14 cellular contexts compared by ENCODE assay signal in the genomic region with DNA sequence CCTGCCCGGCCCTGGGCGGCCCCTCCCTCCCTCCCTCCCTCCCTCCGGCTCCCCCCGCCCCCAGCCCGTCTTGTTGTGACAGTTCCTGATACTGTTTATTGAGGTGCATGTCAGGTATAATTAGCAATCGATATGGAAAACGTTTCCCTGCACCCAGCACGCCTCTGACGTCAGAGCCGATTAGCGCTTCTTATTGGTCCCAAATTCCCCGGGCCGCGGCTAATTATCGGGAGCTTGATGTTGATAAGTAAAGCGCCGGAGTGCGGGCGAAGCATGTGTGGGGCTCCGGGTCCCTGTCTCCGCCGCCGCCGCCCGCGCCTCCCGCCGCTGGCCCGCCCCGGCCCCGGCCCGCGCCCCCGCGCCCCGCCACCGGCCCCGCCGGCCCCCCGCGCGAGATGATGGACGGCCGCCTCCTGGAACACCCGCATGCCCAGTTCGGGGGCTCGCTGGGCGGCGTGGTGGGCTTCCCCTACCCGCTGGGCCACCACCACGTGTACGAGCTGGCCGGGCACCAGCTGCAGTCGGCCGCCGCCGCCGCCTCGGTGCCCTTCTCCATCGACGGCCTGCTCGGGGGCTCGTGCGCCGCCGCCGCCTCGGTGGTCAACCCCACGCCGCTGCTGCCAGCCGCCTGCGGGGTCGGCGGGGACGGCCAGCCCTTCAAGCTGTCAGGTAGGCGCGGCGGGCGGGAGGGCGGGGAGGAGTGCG. TPM values are rescaled to one million over a fixed set of nuclear protein-coding genes. Genes with fewer than 3 reads are reported as not detected.
DNase-seq lines count a peak whose midpoint lies in the region; ATAC-seq and TF ChIP-seq lines count a peak whose summit lies in the region.
"Had no signal": no experiment of that assay in that cellular context is flagged by ENCODE, and none has a peak within 500 bp of the region (broad histone marks: within the 10 kb centered on the region; RNA-seq: fewer than 3 reads in every experiment).

A gene (plus strand): TSS at position 250 of the 705 bp plus-strand sequence. CDS start 146 bp downstream, at position 396.

- intact Hi-C loops in left ventricle myocardium inferior (cut with micrococcal nuclease): no loop called here

- peaks cover 39% of the 10 kb centered on the region for H3K9me3 Mint-ChIP-seq in glutamatergic neuron (ENCODE audit: unreplicated experiment)
- peaks cover 0 to 7% of the 10 kb centered on the region in 2 donors for H3K9me3 Mint-ChIP-seq in stimulated activated naive B cell treated with anti-CD40 and anti-IgM and Interleukin-4, amounts not matched to agents 10 μg/mL and 1 μg/mL and 100 μg/mL, for 72 hours

- H3K9me3 ChIP-seq in cardiac muscle cell (ENCODE audit: low read depth) (no peaks in the 10 kb centered on the region), left ventricle myocardium inferior (replicated peaks) (no peaks in the 10 kb centered on the region), MM.1S (replicated peaks; ENCODE audit: insufficient read depth, low read length) (no peaks in the 10 kb centered on the region)

- H3K4me1 Mint-ChIP-seq in glutamatergic neuron (ENCODE audit: low read depth, unreplicated experiment): peaks cover 30% of the 10 kb centered on the region
- peaks cover 14 to 25% of the 10 kb centered on the region in 2 donors for H3K4me1 Mint-ChIP-seq in stimulated activated naive B cell treated with anti-CD40 and anti-IgM and Interleukin-4, amounts not matched to agents 10 μg/mL and 1 μg/mL and 100 μg/mL, for 72 hours

- H4K20me1 ChIP-seq in MM.1S (ENCODE audit: insufficient read depth, low read length): no peaks in the 10 kb centered on the region

- H3F3A ChIP-seq in MM.1S (ENCODE audit: insufficient read depth, low read length): no peaks in the 10 kb centered on the region

- DNase-seq in cardiac muscle cell (ENCODE audit: low read depth in 1 of 2, low spot score in 1 of 2) (no peak), left ventricle myocardium inferior (no peak), NCI-H748 treated with DMSO at 0.1 percent for 48 hours (lab: John Stamatoyannopoulos, UW) (peak; percentile 78), glutamatergic neuron (peak; percentile 87), MM.1S (no peak), NCI-H1694 (lab: John Stamatoyannopoulos, UW) (no peak), AG08396 (ENCODE audit: low spot score) (no peak)
- DNase-seq in stimulated activated naive B cell treated with anti-CD40 and anti-IgM and Interleukin-4, amounts not matched to agents 10 μg/mL and 1 μg/mL and 100 μg/mL, for 72 hours: no peak
- DNase-seq: effector CD8-positive, alpha-beta T cell; NCI-H1092; NCI-H510A treated with DMSO at 0.1 percent for 48 hours had no signal

- H3K4me3 ChIP-seq in cardiac muscle cell (peak within 1 kb of the TSS; percentile 2), left ventricle myocardium inferior (no peak within 1 kb of the TSS), MM.1S (ENCODE audit: low read length) (no peak within 1 kb of the TSS)

- H3K36me3 ChIP-seq in cardiac muscle cell (no peaks in the 10 kb centered on the region), left ventricle myocardium inferior (no peaks in the 10 kb centered on the region), MM.1S (replicated peaks; ENCODE audit: insufficient read depth, low read length) (no peaks in the 10 kb centered on the region)

- no peak for ATAC-seq in stimulated activated naive B cell treated with anti-CD40 and anti-IgM and Interleukin-4, amounts not matched to agents 10 μg/mL and 1 μg/mL and 100 μg/mL, for 72 hours (replicated peaks)
- ATAC-seq: sciatic nerve had no signal

- H3K9ac ChIP-seq in MM.1S (ENCODE audit: low read length): no peak within 1 kb of the TSS

- H3K4me2 ChIP-seq in MM.1S (ENCODE audit: low read depth, low read length): no peak within 1 kb of the TSS

- no peaks in the 10 kb centered on the region for H3K9me2 ChIP-seq in MM.1S (replicated peaks; ENCODE audit: insufficient read depth, low read length)

- no peak within 1 kb of the TSS for H3K27ac ChIP-seq in cardiac muscle cell
- no peak within 1 kb of the TSS for H3K27ac ChIP-seq in left ventricle myocardium inferior (replicated peaks)
- H3K27ac ChIP-seq in MM.1S (ENCODE audit: low read length): no peak within 1 kb of the TSS

- H2AFZ ChIP-seq in MM.1S (ENCODE audit: low read length): no peak within 1 kb of the TSS

- peaks cover 7% of the 10 kb centered on the region for H3K36me3 Mint-ChIP-seq in glutamatergic neuron (ENCODE audit: unreplicated experiment)
- peaks cover 9 to 15% of the 10 kb centered on the region in 2 donors for H3K36me3 Mint-ChIP-seq in stimulated activated naive B cell treated with anti-CD40 and anti-IgM and Interleukin-4, amounts not matched to agents 10 μg/mL and 1 μg/mL and 100 μg/mL, for 72 hours

- H3K27me3 Mint-ChIP-seq in glutamatergic neuron (ENCODE audit: unreplicated experiment): peaks cover 28% of the 10 kb centered on the region
- H3K27me3 Mint-ChIP-seq in stimulated activated naive B cell treated with anti-CD40 and anti-IgM and Interleukin-4, amounts not matched to agents 10 μg/mL and 1 μg/mL and 100 μg/mL, for 72 hours: peaks cover 34 to 46% of the 10 kb centered on the region in 2 donors

- TF ChIP-seq CTCF in cardiac muscle cell (IDR thresholded peaks at IDR 0.05; ENCODE audit: low read depth, low read length) (no peak), left ventricle myocardium inferior (IDR thresholded peaks at IDR 0.05; ENCODE audit: borderline replicate concordance) (no peak), glutamatergic neuron (IDR thresholded peaks at IDR 0.05; ENCODE audit: partially characterized antibody, unreplicated experiment) (no peak), MM.1S (IDR thresholded peaks at IDR 0.05; ENCODE audit: low read length) (no peak)

- H3K4me3 Mint-ChIP-seq in glutamatergic neuron (ENCODE audit: unreplicated experiment): peak within 1 kb of the TSS; percentile 96
- H3K4me3 Mint-ChIP-seq in stimulated activated naive B cell treated with anti-CD40 and anti-IgM and Interleukin-4, amounts not matched to agents 10 μg/mL and 1 μg/mL and 100 μg/mL, for 72 hours: peak within 1 kb of the TSS; percentile 64 to 65

- H3K27me3 ChIP-seq in cardiac muscle cell (peaks cover 100% of the 10 kb centered on the region), left ventricle myocardium inferior (ENCODE audit: low read depth) (peaks cover 98% of the 10 kb centered on the region), MM.1S (replicated peaks; ENCODE audit: insufficient read depth, low read length) (peaks cover 59% of the 10 kb centered on the region)

- H3K4me1 ChIP-seq in cardiac muscle cell (ENCODE audit: low read depth) (no peaks in the 10 kb centered on the region), left ventricle myocardium inferior (peaks cover 39% of the 10 kb centered on the region), MM.1S (ENCODE audit: low read length) (no peaks in the 10 kb centered on the region)

- no peaks in the 10 kb centered on the region for H3K79me2 ChIP-seq in MM.1S (ENCODE audit: low read length)

- peak within 1 kb of the TSS; percentile 52 for H3K27ac Mint-ChIP-seq in glutamatergic neuron (ENCODE audit: unreplicated experiment)
- H3K27ac Mint-ChIP-seq in stimulated activated naive B cell treated with anti-CD40 and anti-IgM and Interleukin-4, amounts not matched to agents 10 μg/mL and 1 μg/mL and 100 μg/mL, for 72 hours: peak within 1 kb of the TSS; percentile 93

RNA-seq across cellular contexts. Expression of the gene that starts here (rescaled TPM):
- 6.4 and 11.8 TPM in 2 replicates for total RNA-seq in cardiac muscle cell
- polyA plus RNA-seq in cardiac muscle cell: 6.7 and 14.6 TPM in 2 replicates
- not detected for total RNA-seq in left ventricle myocardium inferior
- 106 TPM for total RNA-seq in glutamatergic neuron (ENCODE audit: unreplicated experiment)
- total RNA-seq: frontal cortex, mucosa of gallbladder, sciatic nerve had no signal

Comparison
In these comparisons a context has a peak if more than half of its experiments do, and no peak if none do; other contexts are left out.
1. DNase-seq: peak in NCI-H748 treated with DMSO at 0.1 percent for 48 hours (single experiment) and glutamatergic neuron (single experiment); none in cardiac muscle cell (0 of 2), left ventricle myocardium inferior (single experiment), stimulated activated naive B cell treated with anti-CD40 and anti-IgM and Interleukin-4, amounts not matched to agents 10 μg/mL and 1 μg/mL and 100 μg/mL, for 72 hours (single experiment), MM.1S (single experiment), NCI-H1694 (single experiment) and AG08396 (single experiment).